In the genomic region with DNA sequence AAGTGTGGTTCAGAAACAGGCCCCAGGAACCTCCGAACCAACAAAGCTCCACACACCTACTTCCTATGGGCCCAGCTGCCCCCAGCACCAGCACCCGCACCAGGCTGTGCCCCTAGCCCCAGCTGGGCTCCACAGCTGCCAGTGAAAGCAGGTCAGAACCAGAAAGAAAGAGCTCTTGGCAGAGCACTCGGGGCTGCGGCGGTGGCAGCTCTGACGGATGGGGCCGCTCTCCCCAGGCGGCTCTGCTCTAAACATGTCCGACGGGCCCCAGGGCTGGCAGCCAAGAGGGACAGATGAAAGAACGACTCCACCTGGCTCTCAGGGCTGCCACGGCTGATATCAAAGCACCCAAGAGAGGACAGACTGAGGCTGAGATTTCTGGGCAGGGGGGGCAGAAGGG, we compare ENCODE assay signal across 10 cellular contexts. TPM values are rescaled to one million over a fixed set of nuclear protein-coding genes. Genes with fewer than 3 reads are reported as not detected.
DNase-seq lines count a peak whose midpoint lies in the region; ATAC-seq and TF ChIP-seq lines count a peak whose summit lies in the region.
"Had no signal": no experiment of that assay in that cellular context is flagged by ENCODE, and none has a peak within 500 bp of the region (broad histone marks: within the 10 kb centered on the region; RNA-seq: fewer than 3 reads in every experiment).

No MANE protein-coding gene starts in this region.

- no peaks in the 10 kb centered on the region for H3K9me3 Mint-ChIP-seq in stimulated activated memory B cell treated with anti-CD40 and anti-IgM and Interleukin-4, amounts not matched to agents 10 μg/mL and 1 μg/mL and 100 μg/mL, for 72 hours
- H3K9me3 Mint-ChIP-seq: activated B cell treated with CpG ODN at 0.5 μM for 24 hours; activated naive CD8-positive, alpha-beta T cell treated with anti-CD3 and anti-CD28 coated beads for 36 hours had no signal

- ATAC-seq in GM21360 (IDR thresholded peaks at IDR 0.05; ENCODE audit: unreplicated experiment), result no peak
- no peak for ATAC-seq in stimulated activated memory B cell treated with anti-CD40 and anti-IgM and Interleukin-4, amounts not matched to agents 10 μg/mL and 1 μg/mL and 100 μg/mL, for 72 hours

- peak overlapping the region; percentile 18 to 53 for H3K27ac ChIP-seq in esophagus (ENCODE audit: low read depth in 2 of 2, low read length in 1 of 2)
- H3K27ac ChIP-seq in osteoblast (ENCODE audit: low read depth, low read length), result no peak overlapping the region
- H3K27ac ChIP-seq in MM.1S (ENCODE audit: low read length), result no peak overlapping the region

- peaks cover 3% of the 10 kb centered on the region; the same call in 1 of the 2 replicates for H3F3A ChIP-seq in MM.1S (ENCODE audit: insufficient read depth, low read length)

- H3K4me1 ChIP-seq in esophagus (ENCODE audit: control insufficient read depth in 2 of 2, insufficient read depth in 2 of 2, low read length in 1 of 2), result peaks cover 7 to 31% of the 10 kb centered on the region in 2 donors
- H3K4me1 ChIP-seq in osteoblast (ENCODE audit: insufficient read depth, low read length), result peaks cover 31% of the 10 kb centered on the region
- H3K4me1 ChIP-seq in MM.1S (ENCODE audit: low read length), result peaks cover 9% of the 10 kb centered on the region

- peak; percentile 90 for DNase-seq in DMS53 (lab: John Stamatoyannopoulos, UW)
- DNase-seq in NCI-H345 (lab: John Stamatoyannopoulos, UW), result peak; percentile 90
- no peak for DNase-seq in osteoblast (ENCODE audit: insufficient read length, low spot score, missing footprints)
- DNase-seq in NOMO-1 treated with DMSO at 0.1 percent for 48 hours (lab: John Stamatoyannopoulos, UW; ENCODE audit: unreplicated experiment), result no peak
- no peak for DNase-seq in MM.1S

- H3K36me3 ChIP-seq in esophagus (ENCODE audit: control insufficient read depth in 2 of 2, insufficient read depth in 2 of 2, low read length in 1 of 2) (no peaks in the 10 kb centered on the region), osteoblast (ENCODE audit: insufficient read depth, low read length) (no peaks in the 10 kb centered on the region), MM.1S (replicated peaks; ENCODE audit: insufficient read depth, low read length) (no peaks in the 10 kb centered on the region)

- no peaks in the 10 kb centered on the region for H3K36me3 Mint-ChIP-seq in stimulated activated memory B cell treated with anti-CD40 and anti-IgM and Interleukin-4, amounts not matched to agents 10 μg/mL and 1 μg/mL and 100 μg/mL, for 72 hours
- H3K36me3 Mint-ChIP-seq: activated naive CD8-positive, alpha-beta T cell treated with anti-CD3 and anti-CD28 coated beads for 36 hours had no signal

- H3K4me2 ChIP-seq in osteoblast (ENCODE audit: insufficient read depth, low read length), result peak overlapping the region; percentile 52
- no peak overlapping the region for H3K4me2 ChIP-seq in MM.1S (ENCODE audit: low read depth, low read length)

- WGBS in esophagus, 2 donors, result 31 to 39% methylated on average over 11 to 12 of the region's 12 CpGs

- no peak overlapping the region for H3K27ac Mint-ChIP-seq in stimulated activated memory B cell treated with anti-CD40 and anti-IgM and Interleukin-4, amounts not matched to agents 10 μg/mL and 1 μg/mL and 100 μg/mL, for 72 hours
- H3K27ac Mint-ChIP-seq: activated B cell treated with CpG ODN at 0.5 μM for 24 hours had no signal

- H3K4me1 Mint-ChIP-seq in stimulated activated memory B cell treated with anti-CD40 and anti-IgM and Interleukin-4, amounts not matched to agents 10 μg/mL and 1 μg/mL and 100 μg/mL, for 72 hours, result peaks cover 10% of the 10 kb centered on the region
- H3K4me1 Mint-ChIP-seq: activated B cell treated with CpG ODN at 0.5 μM for 24 hours had no signal

- H3K9me2 ChIP-seq in MM.1S (replicated peaks; ENCODE audit: insufficient read depth, low read length), result no peaks in the 10 kb centered on the region

- peaks cover 12% of the 10 kb centered on the region for H4K20me1 ChIP-seq in osteoblast (ENCODE audit: insufficient read depth, low read length)
- H4K20me1 ChIP-seq in MM.1S (ENCODE audit: insufficient read depth, low read length), result no peaks in the 10 kb centered on the region

- H3K4me3 ChIP-seq in esophagus (ENCODE audit: low read depth in 1 of 2, low read length in 2 of 2) (peak overlapping the region in 1 of 2 donors; percentile 23), osteoblast (ENCODE audit: insufficient read depth, low read length) (no peak overlapping the region), MM.1S (ENCODE audit: low read length) (no peak overlapping the region)

- TF ChIP-seq CTCF in osteoblast (IDR thresholded peaks at IDR 0.05; ENCODE audit: extremely low read depth, low read depth, low read length), result no peak
- TF ChIP-seq CTCF in MM.1S (IDR thresholded peaks at IDR 0.05; ENCODE audit: low read length), result no peak

- H3K27me3 Mint-ChIP-seq in stimulated activated memory B cell treated with anti-CD40 and anti-IgM and Interleukin-4, amounts not matched to agents 10 μg/mL and 1 μg/mL and 100 μg/mL, for 72 hours, result peaks cover 52% of the 10 kb centered on the region

- no peak overlapping the region for H3K9ac ChIP-seq in MM.1S (ENCODE audit: low read length)

- H3K79me2 ChIP-seq in osteoblast (ENCODE audit: insufficient read depth, low read length), result peaks cover 4% of the 10 kb centered on the region
- no peaks in the 10 kb centered on the region for H3K79me2 ChIP-seq in MM.1S (ENCODE audit: low read length)

- no peaks in the 10 kb centered on the region for H3K27me3 ChIP-seq in esophagus (ENCODE audit: control insufficient read depth in 1 of 2, insufficient read depth in 2 of 2, low read length in 2 of 2)
- no peaks in the 10 kb centered on the region for H3K27me3 ChIP-seq in osteoblast (ENCODE audit: insufficient read depth, low read length)
- peaks cover 36% of the 10 kb centered on the region for H3K27me3 ChIP-seq in MM.1S (replicated peaks; ENCODE audit: insufficient read depth, low read length)

- H3K9me3 ChIP-seq in esophagus (ENCODE audit: control insufficient read depth in 2 of 2, insufficient read depth in 1 of 2, low read depth in 1 of 2, low read length in 1 of 2), result no peaks in the 10 kb centered on the region
- no peaks in the 10 kb centered on the region for H3K9me3 ChIP-seq in osteoblast (ENCODE audit: low read depth, low read length)
- H3K9me3 ChIP-seq in MM.1S (replicated peaks; ENCODE audit: insufficient read depth, low read length), result no peaks in the 10 kb centered on the region

- H3K4me3 Mint-ChIP-seq in stimulated activated memory B cell treated with anti-CD40 and anti-IgM and Interleukin-4, amounts not matched to agents 10 μg/mL and 1 μg/mL and 100 μg/mL, for 72 hours, result no peak overlapping the region
- H3K4me3 Mint-ChIP-seq: activated B cell treated with CpG ODN at 0.5 μM for 24 hours; activated naive CD8-positive, alpha-beta T cell treated with anti-CD3 and anti-CD28 coated beads for 36 hours had no signal

- H2AFZ ChIP-seq in osteoblast (ENCODE audit: low read length) (no peak overlapping the region), MM.1S (ENCODE audit: low read length) (no peak overlapping the region)

RNA-seq across cellular contexts. Expression of a gene that starts 25.7 kb away (rescaled TPM):
- 1 to 10 TPM; 5.4 to 9.3 TPM for polyA plus RNA-seq in esophagus
- 15.9 and 16.3 TPM in 2 replicates for total RNA-seq in osteoblast

RNA-seq across cellular contexts. Expression of a gene that starts 39.3 kb away (rescaled TPM):
- 10 to 100 TPM; 17.6 to 19.5 TPM for polyA plus RNA-seq in esophagus
- 11.5 and 18.1 TPM in 2 replicates for total RNA-seq in osteoblast

Comparison
In these comparisons a context has a peak if more than half of its experiments do, and no peak if none do; other contexts are left out.
1. DNase-seq: peak in DMS53 (single experiment) and NCI-H345 (single experiment); none in osteoblast (single experiment), NOMO-1 treated with DMSO at 0.1 percent for 48 hours (single experiment) and MM.1S (single experiment).
2. H3K27ac ChIP-seq: peak in esophagus (2 of 2); none in osteoblast (single experiment) and MM.1S (single experiment).